Comparison of ENCODE assay signal across 28 cellular contexts in the genomic region with DNA sequence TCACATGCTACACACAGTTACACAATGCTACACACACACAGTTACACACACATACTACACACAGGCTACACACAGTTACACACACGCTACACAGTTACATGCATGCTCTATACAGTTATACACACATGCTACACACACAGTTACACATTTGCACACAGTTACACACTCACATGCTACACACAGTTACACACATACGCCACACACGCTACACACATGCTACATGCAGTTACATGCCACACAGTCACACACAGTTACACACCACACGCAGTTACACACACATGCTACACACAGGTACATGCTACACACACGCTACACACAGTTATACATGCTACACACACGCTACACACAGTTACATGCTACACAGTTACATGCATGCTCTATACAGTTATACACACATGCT. TPM values are rescaled to one million over a fixed set of nuclear protein-coding genes. Genes with fewer than 3 reads are reported as not detected.
A peak's percentile ranks its signal among the peaks of the same experiment; 100 is the strongest.
DNase-seq lines count a peak whose midpoint lies in the region; ATAC-seq, FAIRE-seq and TF ChIP-seq lines count a peak whose summit lies in the region.
"Had no signal": no experiment of that assay in that cellular context is flagged by ENCODE, and none has a peak within 500 bp of the region (broad histone marks: within the 10 kb centered on the region; RNA-seq: fewer than 3 reads in every experiment).

No MANE protein-coding gene starts in this region.

- H2BK120ac ChIP-seq in H1 (replicated peaks; ENCODE audit: low read depth, low read length) = peak overlapping the region; percentile 23

- H3K27ac ChIP-seq in H1 (ENCODE audit: low read depth, low read length) = no peak overlapping the region
- H3K27ac ChIP-seq in neural progenitor cell = no peak overlapping the region
- H3K27ac ChIP-seq: BLaER1 treated with 17β-estradiol and CSF1 and Interleukin-3, amounts not matched to agents 10 nM and 100 nM; SJSA1 had no signal

- peak overlapping the region; percentile 44; the same call in 1 of the 2 replicates for H3K18ac ChIP-seq in H1 (ENCODE audit: extremely low read depth, low read length)

- intact Hi-C loops in activated CD4-positive, alpha-beta T cell treated with anti-CD3 and anti-CD28 coated beads for 36 hours (cut with DNase I, micrococcal nuclease) = no loop called here

- peak overlapping the region; percentile 86; the same call in 1 of the 2 replicates for H2BK12ac ChIP-seq in H1 (ENCODE audit: low read depth, low read length)

- no peak overlapping the region for H3K56ac ChIP-seq in H1 (replicated peaks; ENCODE audit: insufficient read length, low read depth, low read length)

- H4K8ac ChIP-seq in H1 (ENCODE audit: extremely low read depth, insufficient read depth, low read length) = no peak overlapping the region

- H3K9ac ChIP-seq in H1 (replicated peaks in 1 of 4; ENCODE audit: extremely low read depth in 1 of 4, low read depth in 3 of 4, low read length in 3 of 4) = no peak overlapping the region
- no peak overlapping the region for H3K9ac ChIP-seq in neural progenitor cell
- H3K9ac ChIP-seq: BLaER1 treated with 17β-estradiol and CSF1 and Interleukin-3, amounts not matched to agents 10 nM and 100 nM had no signal

- TF ChIP-seq RAD21 in H1 (IDR thresholded peaks at IDR 0.05 in 1 of 2, conservative IDR thresholded peaks at IDR 0.05 in 1 of 2; ENCODE audit: low read depth in 2 of 2, low read length in 2 of 2) = no peak

- peak; percentile 83 for FAIRE-seq in GM12891 (lab: Jason Lieb, UNC)
- FAIRE-seq in H1 (lab: Jason Lieb, UNC) = no peak
- FAIRE-seq: A204.1, D721Med, H54 had no signal

- POLR2A ChIA-PET in H1 (lab: Charles Lee; ENCODE audit: partially characterized antibody) = no interaction called here
- POLR2A ChIA-PET in activated CD4-positive, alpha-beta T cell treated with anti-CD3 and anti-CD28 coated beads for 36 hours (lab: Charles Lee) = no interaction called here

- H3K27me3 ChIP-seq in H1 (replicated peaks in 1 of 4; ENCODE audit: control insufficient read depth in 3 of 4, extremely low read depth in 1 of 4, insufficient read depth in 3 of 4, low read length in 3 of 4) (peaks cover 0 to 5% (median 2%) of the 10 kb centered on the region in 4 experiments; a peak in 2 of 7 replicates), neural progenitor cell (peaks cover 14% of the 10 kb centered on the region)

- H2AK5ac ChIP-seq in H1 (ENCODE audit: low read depth, low read length) = peak overlapping the region; percentile 99

- H3K4me2 ChIP-seq in H1 (ENCODE audit: insufficient read depth in 1 of 2, low read depth in 2 of 2, low read length in 2 of 2) (no peak overlapping the region), neural progenitor cell (no peak overlapping the region)

- H3K9me3 Mint-ChIP-seq in activated T-helper 17 cell treated with anti-CD3 and anti-CD28 coated beads, Interleukin-2, amount 50 U/mL, for 72 hours = no peaks in the 10 kb centered on the region
- H3K9me3 Mint-ChIP-seq in neural progenitor cell (peaks cover 12% of the 10 kb centered on the region), mesothelial cell of epicardium (no peaks in the 10 kb centered on the region)
- H3K9me3 Mint-ChIP-seq in activated CD4-positive, alpha-beta T cell treated with anti-CD3 and anti-CD28 coated beads for 36 hours (ENCODE audit: low read depth) = peaks cover 2% of the 10 kb centered on the region

- H3K4me1 ChIP-seq in H1 (replicated peaks in 1 of 4; ENCODE audit: control insufficient read depth in 3 of 4, insufficient read depth in 4 of 4, low read length in 3 of 4) (peaks cover 0 to 19% (median 14%) of the 10 kb centered on the region in 4 experiments; a peak in 6 of 7 replicates), neural progenitor cell (peaks cover 15% of the 10 kb centered on the region)
- H3K4me1 ChIP-seq: SJSA1 had no signal

- no peak overlapping the region for H4K5ac ChIP-seq in H1 (ENCODE audit: insufficient read length, low read depth, low read length)

- H2AFZ ChIP-seq in H1 (ENCODE audit: low read length) (no peak overlapping the region), neural progenitor cell (replicated peaks) (no peak overlapping the region)

- H3K27ac Mint-ChIP-seq in activated T-helper 17 cell treated with anti-CD3 and anti-CD28 coated beads, Interleukin-2, amount 50 U/mL, for 72 hours = peak overlapping the region; percentile 32
- H3K27ac Mint-ChIP-seq in neural progenitor cell (no peak overlapping the region), mesothelial cell of epicardium (no peak overlapping the region)
- no peak overlapping the region for H3K27ac Mint-ChIP-seq in activated CD4-positive, alpha-beta T cell treated with anti-CD3 and anti-CD28 coated beads for 36 hours
- H3K27ac Mint-ChIP-seq: CD4-positive, alpha-beta T cell had no signal

- H3K79me2 ChIP-seq in H1 (ENCODE audit: control insufficient read depth in 1 of 2, insufficient read depth in 2 of 2, low read length in 2 of 2) = peaks cover 0 to 5% of the 10 kb centered on the region in 2 experiments; a peak in 2 of 4 replicates
- no peaks in the 10 kb centered on the region for H3K79me2 ChIP-seq in neural progenitor cell (ENCODE audit: low read depth)

- H3K23ac ChIP-seq in H1 (ENCODE audit: insufficient read length) = no peak overlapping the region

- H2BK5ac ChIP-seq in H1 (ENCODE audit: low read depth, low read length) = peak overlapping the region; percentile 41; the same call in 1 of the 2 replicates

- H3K36me3 Mint-ChIP-seq in activated T-helper 17 cell treated with anti-CD3 and anti-CD28 coated beads, Interleukin-2, amount 50 U/mL, for 72 hours (ENCODE audit: low read depth) = no peaks in the 10 kb centered on the region
- H3K36me3 Mint-ChIP-seq in neural progenitor cell (no peaks in the 10 kb centered on the region), mesothelial cell of epicardium (no peaks in the 10 kb centered on the region)
- no peaks in the 10 kb centered on the region for H3K36me3 Mint-ChIP-seq in activated CD4-positive, alpha-beta T cell treated with anti-CD3 and anti-CD28 coated beads for 36 hours (ENCODE audit: low read depth)

- peak overlapping the region; percentile 76 for H2BK15ac ChIP-seq in H1 (ENCODE audit: low read length)

- TF ChIP-seq EP300 in H1 (IDR thresholded peaks at IDR 0.05; ENCODE audit: borderline replicate concordance in 1 of 2, low read depth in 2 of 2, low read length in 2 of 2) = no peak

- no peak overlapping the region for H3K4me3 ChIP-seq in H1 (ENCODE audit: extremely low read depth in 1 of 4, insufficient read depth in 2 of 4, low read depth in 3 of 4, low read length in 4 of 4)
- H3K4me3 ChIP-seq in neural progenitor cell = no peak overlapping the region
- H3K4me3 ChIP-seq: BLaER1 treated with 17β-estradiol and CSF1 and Interleukin-3, amounts not matched to agents 10 nM and 100 nM; MG63; SJSA1 had no signal

- H3K36me3 ChIP-seq in H1 (ENCODE audit: control insufficient read depth in 2 of 4, insufficient read depth in 4 of 4, low read length in 3 of 4) (no peaks in the 10 kb centered on the region; a peak in 1 of 8 replicates), neural progenitor cell (no peaks in the 10 kb centered on the region)
- H3K36me3 ChIP-seq: BLaER1 treated with 17β-estradiol and CSF1 and Interleukin-3, amounts not matched to agents 10 nM and 100 nM; MG63; SJSA1 had no signal

- CTCF ChIA-PET in H1 (lab: Charles Lee; ENCODE audit: partially characterized antibody) = no interaction called here
- CTCF ChIA-PET in activated CD4-positive, alpha-beta T cell treated with anti-CD3 and anti-CD28 coated beads for 36 hours (lab: Charles Lee) = no interaction called here

- H3K4me3 Mint-ChIP-seq in activated T-helper 17 cell treated with anti-CD3 and anti-CD28 coated beads, Interleukin-2, amount 50 U/mL, for 72 hours = no peak overlapping the region
- H3K4me3 Mint-ChIP-seq in neural progenitor cell (peak overlapping the region; percentile 14), mesothelial cell of epicardium (no peak overlapping the region)
- no peak overlapping the region for H3K4me3 Mint-ChIP-seq in activated CD4-positive, alpha-beta T cell treated with anti-CD3 and anti-CD28 coated beads for 36 hours
- H3K4me3 Mint-ChIP-seq: CD4-positive, alpha-beta T cell had no signal

- peak overlapping the region; percentile 88 for H4K91ac ChIP-seq in H1 (replicated peaks; ENCODE audit: insufficient read length, low read length)

- TF ChIP-seq CTCF in H1 (IDR thresholded peaks at IDR 0.05; ENCODE audit: control extremely low read depth in 1 of 3, insufficient read depth in 1 of 3, low read depth in 1 of 3, low read length in 3 of 3) (no peak), neural progenitor cell (IDR thresholded peaks at IDR 0.05) (no peak), mesothelial cell of epicardium (IDR thresholded peaks at IDR 0.05; ENCODE audit: unreplicated experiment) (no peak)

- peaks cover 3% of the 10 kb centered on the region; the same call in 1 of the 2 replicates for H3K79me1 ChIP-seq in H1 (ENCODE audit: low read depth, low read length)

- ATAC-seq in activated T-helper 17 cell treated with anti-CD3 and anti-CD28 coated beads, Interleukin-2, amount 50 U/mL, for 72 hours (replicated peaks) = no peak
- ATAC-seq in activated CD4-positive, alpha-beta T cell treated with anti-CD3 and anti-CD28 coated beads for 36 hours = no peak
- ATAC-seq in GM21786 (IDR thresholded peaks at IDR 0.05; ENCODE audit: unreplicated experiment) (no peak), GM21390 (IDR thresholded peaks at IDR 0.05; ENCODE audit: unreplicated experiment) (no peak)
- ATAC-seq: PC-3 had no signal

- 89% methylated on average over 6 of the region's 6 CpGs; no CpG with 5 or more reads in 1 of the 2 experiments for WGBS in H1 (ENCODE audit: extremely low coverage in 1 of 2, insufficient coverage in 1 of 2, insufficient read length in 1 of 2, insufficient replicate concordance in 2 of 2, low coverage in 1 of 2, low lambda C conversion rate in 2 of 2, missing lambda C conversion rate in 1 of 2), 2 experiments

- H3K4ac ChIP-seq in H1 (replicated peaks; ENCODE audit: insufficient read length, low read depth, low read length) = peak overlapping the region; percentile 45

- H3K14ac ChIP-seq in H1 (ENCODE audit: insufficient read length) = no peak overlapping the region

- H3K27me3 Mint-ChIP-seq in activated T-helper 17 cell treated with anti-CD3 and anti-CD28 coated beads, Interleukin-2, amount 50 U/mL, for 72 hours = peaks cover 3% of the 10 kb centered on the region
- H3K27me3 Mint-ChIP-seq in neural progenitor cell (ENCODE audit: insufficient read depth, low read depth) = peaks cover 9% of the 10 kb centered on the region
- H3K27me3 Mint-ChIP-seq in mesothelial cell of epicardium (ENCODE audit: low read depth) = peaks cover 52% of the 10 kb centered on the region
- H3K27me3 Mint-ChIP-seq in activated CD4-positive, alpha-beta T cell treated with anti-CD3 and anti-CD28 coated beads for 36 hours = peaks cover 1% of the 10 kb centered on the region

- peaks cover 6% of the 10 kb centered on the region; the same call in 1 of the 2 replicates for H3K23me2 ChIP-seq in H1 (ENCODE audit: low read depth, low read length)

- H3F3A ChIP-seq in neural progenitor cell (ENCODE audit: low read depth) = peaks cover 10% of the 10 kb centered on the region

- peaks cover 14% of the 10 kb centered on the region for H3K4me1 Mint-ChIP-seq in activated T-helper 17 cell treated with anti-CD3 and anti-CD28 coated beads, Interleukin-2, amount 50 U/mL, for 72 hours
- H3K4me1 Mint-ChIP-seq in neural progenitor cell (peaks cover 17% of the 10 kb centered on the region), mesothelial cell of epicardium (no peaks in the 10 kb centered on the region)
- peaks cover 11% of the 10 kb centered on the region for H3K4me1 Mint-ChIP-seq in activated CD4-positive, alpha-beta T cell treated with anti-CD3 and anti-CD28 coated beads for 36 hours

- H3K9me3 ChIP-seq in H1 (ENCODE audit: insufficient read depth in 2 of 2, low read depth in 1 of 2, low read length in 1 of 2) (no peaks in the 10 kb centered on the region; a peak in 1 of 4 replicates), neural progenitor cell (ENCODE audit: low read depth) (no peaks in the 10 kb centered on the region)
- H3K9me3 ChIP-seq: MG63 had no signal

- peaks cover 0 to 4% of the 10 kb centered on the region in 2 experiments for H4K20me1 ChIP-seq in H1 (replicated peaks in 1 of 2; ENCODE audit: control insufficient read depth in 1 of 2, insufficient read depth in 2 of 2, low read length in 2 of 2)
- H4K20me1 ChIP-seq in neural progenitor cell (ENCODE audit: low read depth) = peaks cover 6% of the 10 kb centered on the region

- H2BK20ac ChIP-seq in H1 (ENCODE audit: low read length) = no peak overlapping the region

- DNase-seq in GM12891 (ENCODE audit: insufficient read length, low spot score) = no peak
- no peak for DNase-seq in H1 (ENCODE audit: low read depth in 1 of 2, low spot score in 2 of 2)
- DNase-seq in neural progenitor cell (ENCODE audit: low spot score) = no peak
- no peak for DNase-seq in mesothelial cell of epicardium (ENCODE audit: low spot score in 2 of 2, unreplicated experiment in 2 of 2)
- DNase-seq in activated CD4-positive, alpha-beta T cell treated with anti-CD3 and anti-CD28 coated beads for 36 hours = no peak
- DNase-seq: AML-193; CD4-positive, alpha-beta T cell; KG1; MG63; NCI-H1105 treated with DMSO at 0.1 percent for 48 hours; NCI-H146; NCI-H1930; NCI-H2107; NCI-H446; NCI-H526; NCI-H82; NK-92 treated with Interleukin-12 subunit alpha and Interleukin-12 subunit beta, amount 100 ng/mL, for 24 hours; PC-3 had no signal

- no peak for TF ChIP-seq POLR2A in GM12891 (IDR thresholded peaks at IDR 0.05; ENCODE audit: low read depth, low read length)
- TF ChIP-seq POLR2A in H1 (IDR thresholded peaks at IDR 0.05; ENCODE audit: control extremely low read depth in 1 of 2, low read depth in 2 of 2, low read length in 2 of 2) = no peak

RNA-seq across cellular contexts. Expression of gene MYT1, which starts 15.6 kb away (rescaled TPM):
- polyA plus RNA-seq in GM12891 (2012; ENCODE audit: low read depth, missing spikeins) = 0.44 TPM
- total RNA-seq in activated T-helper 17 cell treated with anti-CD3 and anti-CD28 coated beads, Interleukin-2, amount 50 U/mL, for 72 hours = under 1 TPM in 1 of 2 donors, not detected in 1; 0.16 TPM
- total RNA-seq in H1 (2021; fragmentation: NEBNext Ultra II Directional; extraction: Animal tissue kit (Norgen Biotek cat#: 25700)) = 1.1 and 2.0 TPM in 2 replicates
- 0.63 and 1.0 TPM in 2 replicates for polyA plus RNA-seq in H1 (2011; rRNA removed)
- polyA plus RNA-seq in H1 (2011; cell fraction: cytosol; rRNA removed) = 0.96 TPM
- 2.8 TPM for polyA plus RNA-seq in H1 (2011; cell fraction: nucleus; rRNA removed)
- 0.51 to 1.5 TPM (median 1.1 TPM) in 4 replicates for polyA plus RNA-seq in H1 (2012, experiment 1 of 2)
- 0.24 TPM for polyA plus RNA-seq in H1 (2012, experiment 2 of 2)
- 1.2 TPM for polyA plus RNA-seq in H1 (2013, experiment 1 of 2)
- polyA plus RNA-seq in H1 (2013, experiment 2 of 2) = 0.90 TPM
- 0.88 and 0.95 TPM in 2 replicates for polyA minus RNA-seq in H1 (2011; rRNA and poly(A)+ RNA removed)
- polyA minus RNA-seq in H1 (2011; cell fraction: cytosol; rRNA and poly(A)+ RNA removed) = 1.3 TPM
- 1.00 TPM for polyA minus RNA-seq in H1 (2011; cell fraction: nucleus; rRNA and poly(A)+ RNA removed)
- total RNA-seq in neural progenitor cell (ENCODE audit: low replicate concordance) (1.2 and 1.5 TPM in 2 replicates), mesothelial cell of epicardium (0.16 to 0.34 TPM (median 0.20 TPM) in 3 replicates)
- total RNA-seq in activated CD4-positive, alpha-beta T cell treated with anti-CD3 and anti-CD28 coated beads for 36 hours = under 1 TPM; 0.12 to 0.14 TPM
- total RNA-seq: Daoy, HT1080, SJSA1 had no signal
